19 cellular contexts compared by ENCODE assay signal in genomic region chr14:66545751-66546150, GRCh38. TPM values are rescaled to one million over a fixed set of nuclear protein-coding genes. Genes with fewer than 3 reads are reported as not detected.
"Had no signal": no experiment of that assay in that cellular context is flagged by ENCODE, and none has a peak within 500 bp of the region (broad histone marks: within the 10 kb centered on the region; RNA-seq: fewer than 3 reads in every experiment).

No MANE protein-coding gene starts in this region.

RNA-seq across cellular contexts. Expression of gene CCDC196, which starts 59.6 kb away (rescaled TPM):
- total RNA-seq: activated naive CD4-positive, alpha-beta T cell treated with anti-CD3 and anti-CD28 coated beads for 36 hours; activated naive CD4-positive, alpha-beta T cell treated with anti-CD3 and anti-CD28 coated beads, Interleukin-2, amount 50 U/mL, for 72 hours; activated naive CD8-positive, alpha-beta T cell treated with anti-CD3 and anti-CD28 coated beads for 36 hours; activated naive CD8-positive, alpha-beta T cell treated with anti-CD3 and anti-CD28 coated beads, Interleukin-2, amount 10 ng/mL, durations not matched to agents 7 days and 5 days; activated T-cell treated with anti-CD3 and anti-CD28 coated beads, Interleukin-2, amount 50 U/mL, for 4 hours; activated T-cell treated with anti-CD3 and anti-CD28 coated beads, Interleukin-2, amount 50 U/mL, for 72 hours; activated T-helper 1 cell treated with anti-CD3 and anti-CD28 coated beads, Interleukin-12 subunit alpha, Interleukin-12 subunit beta, Interleukin-2, Interleukin-4 antibody, amounts not matched to agents 30 ng/mL and 10 ng/mL and 1 ng/mL, durations not matched to agents 14 hours and 24 hours and 36 hours; activated T-helper 17 cell treated with anti-CD3 and anti-CD28 coated beads, Interleukin-2, amount 50 U/mL, for 72 hours; activated T-helper 2 cell treated with anti-CD3 and anti-CD28 coated beads, Interferon-gamma antibody, Interleukin-2, Interleukin-4, amounts not matched to agents 10 μg/mL and 5 μg/mL and 100 μg/mL, durations not matched to agents 14 hours and 24 hours and 36 hours; adrenal gland; aorta; ascending aorta; astrocyte; breast epithelium; bronchial epithelial cell; cardiac muscle cell; cardiac septum; cerebellum; chondrocyte had no signal
- polyA plus RNA-seq: adrenal gland, aorta had no signal
